ENCODE assay signal across 1 cellular context in genomic region chr2:9949239-9949991, GRCh38.
TF ChIP-seq lines count a peak whose summit lies in the region.

No MANE protein-coding gene starts in this region.

TF ChIP-seq in GM23338, 12 proteins besides CTCF, POLR2A, EP300 and RAD21 (continued from another document):
- TF ChIP-seq REST (IDR thresholded peaks at IDR 0.05; ENCODE audit: unreplicated experiment) (no peak), CREB1 (CRISPR knock-in tag; IDR thresholded peaks at IDR 0.05; ENCODE audit: low read depth) (no peak), NANOG (IDR thresholded peaks at IDR 0.05; ENCODE audit: borderline replicate concordance) (no peak), ZNF462 (CRISPR knock-in tag; IDR thresholded peaks at IDR 0.05) (no peak)
TF ChIP-seq in GM23338: peak in this region for 0.
